In the genomic region with DNA sequence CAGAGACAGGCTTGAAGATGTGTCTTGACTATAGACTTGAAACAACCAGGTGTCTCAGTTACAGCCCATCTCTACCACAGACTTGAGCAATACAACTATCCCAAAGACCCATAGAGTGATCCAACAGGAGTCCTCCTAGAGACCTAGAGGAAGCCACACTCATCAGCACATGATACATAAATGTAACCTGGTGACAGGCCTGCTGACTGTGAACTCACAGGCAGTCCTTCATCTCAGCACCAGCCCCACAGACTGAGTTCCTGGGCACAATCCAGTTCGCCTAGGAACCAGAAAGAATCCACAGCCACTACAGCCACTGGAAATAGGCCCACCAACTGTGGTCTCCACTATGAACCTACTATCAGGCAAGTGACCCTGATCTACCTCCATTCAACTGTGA, we compare ENCODE assay signal across 31 cellular contexts.
"Had no signal": no experiment of that assay in that cellular context is flagged by ENCODE, and none has a peak within 500 bp of the region (broad histone marks: within the 10 kb centered on the region; RNA-seq: fewer than 3 reads in every experiment).

No MANE protein-coding gene starts in this region.

- FAIRE-seq: islet of Langerhans, kidney, urothelium cell line had no signal

- H3K27ac ChIP-seq: left lung, lower lobe of right lung, ovary, prostate gland, skin epidermis, stomach, thoracic aorta, tibial artery, upper lobe of right lung had no signal

- DNase-seq: hypothalamus; immature natural killer cell; kidney; left colon; left lung; lower lobe of right lung; mammary epithelial cell; midbrain; mucosa of descending colon; naive thymus-derived CD4-positive, alpha-beta T cell; ovary; posterior cingulate gyrus; retina; right cardiac atrium; stimulated activated CD4-positive, alpha-beta T cell treated with anti-CD3 and anti-CD28 coated beads, Interleukin-12 subunit alpha, Interleukin-12 subunit beta, amount 100 ng/mL, for 4 hours; stimulated activated CD4-positive, alpha-beta T cell treated with anti-CD3 and anti-CD28 coated beads, Interleukin-15, amount 100 ng/mL, for 24 hours; stimulated activated CD4-positive, alpha-beta T cell treated with anti-CD3 and anti-CD28 coated beads, Interleukin-2, amount 100 ng/mL, for 24 hours; stimulated activated CD4-positive, alpha-beta T cell treated with anti-CD3 and anti-CD28 coated beads, Interleukin-4, amount 100 ng/mL, for 1 hour; stimulated activated naive B cell treated with anti-CD40 and anti-IgM and Interleukin-4, amounts not matched to agents 10 μg/mL and 1 μg/mL and 100 μg/mL, for 72 hours; stimulated activated naive CD8-positive, alpha-beta T cell treated with anti-CD3 and anti-CD28 coated beads, Interleukin-15, Interleukin-2, amounts not matched to agents 100 U/mL and 50 U/mL, for 24 hours; stomach; tibial artery; trophoblast cell; upper lobe of right lung had no signal

- ATAC-seq: left colon; left lung; lower lobe of right lung; mucosa of descending colon; naive thymus-derived CD4-positive, alpha-beta T cell; natural killer cell treated with Interleukin-12 subunit alpha and Interleukin-12 subunit beta and Interleukin-15 and Interleukin-18, amount 100 ng/mL, for 72 hours; right cardiac atrium; sciatic nerve; stimulated activated naive B cell treated with anti-CD40 and anti-IgM and Interleukin-4, amounts not matched to agents 10 μg/mL and 1 μg/mL and 100 μg/mL, for 72 hours; stimulated activated naive CD8-positive, alpha-beta T cell treated with anti-CD3 and anti-CD28 coated beads, Interleukin-15, Interleukin-2, amounts not matched to agents 100 U/mL and 50 U/mL, for 24 hours; upper lobe of right lung had no signal

- H3K27me3 ChIP-seq: left lung, ovary, stomach, tibial artery, upper lobe of right lung had no signal

- H3K36me3 ChIP-seq: left lung, lower lobe of right lung, ovary, prostate gland, stomach, thoracic aorta, tibial artery, upper lobe of right lung had no signal

- H3K9me3 ChIP-seq: ovary, prostate gland, thoracic aorta, upper lobe of right lung had no signal

- H3K4me1 ChIP-seq: left lung, lower lobe of right lung, prostate gland, stomach, tibial artery, upper lobe of right lung had no signal

- H3K4me3 ChIP-seq: left lung, lower lobe of right lung, mucosa of descending colon, ovary, prostate gland, skin epidermis, stomach, thoracic aorta, tibial artery, upper lobe of right lung had no signal
